19 cellular contexts compared by ENCODE assay signal in genomic region chr9:130897848-130898551, GRCh38. TPM values are rescaled to one million over a fixed set of nuclear protein-coding genes. Genes with fewer than 3 reads are reported as not detected.
"Had no signal": no experiment of that assay in that cellular context is flagged by ENCODE, and none has a peak within 500 bp of the region (broad histone marks: within the 10 kb centered on the region; RNA-seq: fewer than 3 reads in every experiment).

No MANE protein-coding gene starts in this region.

- H3K27me3 ChIP-seq: ovary, uterus had no signal

- H3K4me1 ChIP-seq: foreskin keratinocyte, uterus had no signal

- H3K9me3 ChIP-seq: ovary, uterus had no signal

- H3K36me3 ChIP-seq: ovary, uterus had no signal

- H3K27ac ChIP-seq: brain microvascular endothelial cell, foreskin keratinocyte, ovary, uterus had no signal

- ATAC-seq: activated CD8-positive, alpha-beta T cell treated with anti-CD3 and anti-CD28 coated beads, Interleukin-2, amount 10 ng/mL, durations not matched to agents 7 days and 5 days; foreskin keratinocyte; stimulated activated effector memory CD8-positive, alpha-beta T cell treated with anti-CD3 and anti-CD28 coated beads, Interleukin-12 subunit alpha, Interleukin-12 subunit beta, amount 100 ng/mL, for 72 hours had no signal

- H3K4me3 ChIP-seq: ovary, uterus had no signal

- DNase-seq: activated CD4-positive, alpha-beta T cell treated with anti-CD3 and anti-CD28 coated beads, Interleukin-2, amount 10 ng/mL, durations not matched to agents 24 days and 14 days; activated CD4-positive, CD25-positive, alpha-beta regulatory T cell; activated CD8-positive, alpha-beta T cell treated with anti-CD3 and anti-CD28 coated beads, Interleukin-2, amount 10 ng/mL, durations not matched to agents 7 days and 5 days; activated naive CD4-positive, alpha-beta T cell; activated naive CD8-positive, alpha-beta T cell treated with anti-CD3 and anti-CD28 coated beads, Interleukin-2, amount 10 ng/mL, durations not matched to agents 7 days and 5 days; brain microvascular endothelial cell; cerebellar nuclear complex; effector memory CD4-positive, alpha-beta T cell; foreskin keratinocyte; head of caudate nucleus; kidney glomerular epithelial cell; ovary; stimulated activated CD4-positive, alpha-beta T cell treated with anti-CD3 and anti-CD28 coated beads, Interleukin-12 subunit alpha, Interleukin-12 subunit beta, amount 100 ng/mL, for 4 hours; uterus had no signal

RNA-seq across cellular contexts. Expression of gene QRFP, which starts 1.4 kb away (rescaled TPM):
- total RNA-seq: activated CD4-positive, alpha-beta T cell treated with anti-CD3 and anti-CD28 coated beads, Interleukin-2, amount 10 ng/mL, durations not matched to agents 24 days and 14 days; activated CD8-positive, alpha-beta T cell treated with anti-CD3 and anti-CD28 coated beads, Interleukin-2, amount 10 ng/mL, durations not matched to agents 7 days and 5 days; activated naive CD8-positive, alpha-beta T cell treated with anti-CD3 and anti-CD28 coated beads, Interleukin-2, amount 10 ng/mL, durations not matched to agents 7 days and 5 days; activated T-helper 1 cell treated with anti-CD3 and anti-CD28 coated beads, Interleukin-12 subunit alpha, Interleukin-12 subunit beta, Interleukin-2, Interleukin-4 antibody, amounts not matched to agents 30 ng/mL and 10 ng/mL and 1 ng/mL, durations not matched to agents 14 hours and 24 hours and 36 hours; foreskin keratinocyte; mesenteric fat pad; ovary; uterus had no signal
- polyA plus RNA-seq: foreskin keratinocyte, liver, neural cell, ovary had no signal

RNA-seq across cellular contexts. Expression of gene FIBCD1, which starts 41.0 kb away (rescaled TPM):
- total RNA-seq: activated CD4-positive, alpha-beta T cell treated with anti-CD3 and anti-CD28 coated beads, Interleukin-2, amount 10 ng/mL, durations not matched to agents 24 days and 14 days; activated CD8-positive, alpha-beta T cell treated with anti-CD3 and anti-CD28 coated beads, Interleukin-2, amount 10 ng/mL, durations not matched to agents 7 days and 5 days; activated naive CD8-positive, alpha-beta T cell treated with anti-CD3 and anti-CD28 coated beads, Interleukin-2, amount 10 ng/mL, durations not matched to agents 7 days and 5 days; activated T-helper 1 cell treated with anti-CD3 and anti-CD28 coated beads, Interleukin-12 subunit alpha, Interleukin-12 subunit beta, Interleukin-2, Interleukin-4 antibody, amounts not matched to agents 30 ng/mL and 10 ng/mL and 1 ng/mL, durations not matched to agents 14 hours and 24 hours and 36 hours; liver; mesenteric fat pad had no signal
- polyA plus RNA-seq: liver had no signal
